Comparison of ENCODE assay signal across 8 cellular contexts in genomic region chr7:139602143-139602722, GRCh38.
A peak's percentile ranks its signal among the peaks of the same experiment; 100 is the strongest.
DNase-seq lines count a peak whose midpoint lies in the region; ATAC-seq, FAIRE-seq and TF ChIP-seq lines count a peak whose summit lies in the region.

No MANE protein-coding gene starts in this region.

- H3K4me3 ChIP-seq in AG04450 (ENCODE audit: low read depth, low read length) (no peak overlapping the region), uterus (no peak overlapping the region)

- ATAC-seq in GM18502 (IDR thresholded peaks at IDR 0.05; ENCODE audit: poor library complexity, unreplicated experiment) (no peak), HG02763 (IDR thresholded peaks at IDR 0.05; ENCODE audit: unreplicated experiment) (no peak)

- H3K27me3 ChIP-seq in AG04450 (ENCODE audit: control insufficient read depth, insufficient read depth, low read length) (no peaks in the 10 kb centered on the region), uterus (no peaks in the 10 kb centered on the region)

- H3K36me3 ChIP-seq in uterus = no peaks in the 10 kb centered on the region

- TF ChIP-seq POLR2A in GM12891 (IDR thresholded peaks at IDR 0.05; ENCODE audit: low read depth, low read length) (no peak), uterus (IDR thresholded peaks at IDR 0.05) (no peak)

- peak; percentile 60 for TF ChIP-seq CTCF in AG04450 (IDR thresholded peaks at IDR 0.05; ENCODE audit: low read depth, low read length)
- TF ChIP-seq CTCF in uterus (IDR thresholded peaks at IDR 0.05) = peak; percentile 43 to 49 (median 46)

- no peak for DNase-seq in AG04450 (ENCODE audit: low read depth, low spot score)
- no peak for DNase-seq in GM12891 (ENCODE audit: insufficient read length, low spot score)
- DNase-seq in NCI-H345 (lab: John Stamatoyannopoulos, UW) = peak; percentile 60
- DNase-seq in astrocyte of the hippocampus (ENCODE audit: low read depth, low spot score) = peak; percentile 60
- peak; percentile 35 for DNase-seq in kidney glomerular epithelial cell (lab: John Stamatoyannopoulos, UW)
- DNase-seq in uterus = no peak

- no peaks in the 10 kb centered on the region for H3K9me3 ChIP-seq in AG04450 (ENCODE audit: control insufficient read depth, insufficient read depth, low read length)
- H3K9me3 ChIP-seq in uterus = no peaks in the 10 kb centered on the region

- H3K4me1 ChIP-seq in uterus = no peaks in the 10 kb centered on the region

- no peak overlapping the region for H3K27ac ChIP-seq in AG04450 (ENCODE audit: low read depth, low read length)
- H3K27ac ChIP-seq in uterus = peak overlapping the region; percentile 11 to 31

- CTCF ChIA-PET in AG04450 (lab: Charles Lee) = interaction anchor here (0.6 to 2.4 kb wide), 35 partner anchors 8 to 691 kb away, joined by 3 to 51 read pairs (median 5); partner anchors contain the start of gene TBXAS1

- POLR2A ChIA-PET in AG04450 (lab: Yijun Ruan, JAX) = interaction anchor here (1.4 kb wide), 1 partner anchor 17 kb away, joined by 3 read pairs; no protein-coding TSS in a partner anchor

- FAIRE-seq in GM12891 (lab: Jason Lieb, UNC) = peak; percentile 20

- intact Hi-C loops in uterus (cut with DNase I; ENCODE audit: low total_unique reads) = no loop called here

TF ChIP-seq in GM12891, 5 proteins besides CTCF, POLR2A, EP300 and RAD21:
- TF ChIP-seq POU2F2 (IDR thresholded peaks at IDR 0.05; ENCODE audit: low read depth, low read length) (no peak), SPI1 (IDR thresholded peaks at IDR 0.05; ENCODE audit: low read depth, low read length) (no peak), PAX5 (IDR thresholded peaks at IDR 0.05; ENCODE audit: insufficient read depth, low read length, severe bottlenecking) (no peak), TAF1 (IDR thresholded peaks at IDR 0.05; ENCODE audit: low read depth, low read length) (no peak), POLR2AphosphoS5 (IDR thresholded peaks at IDR 0.05; ENCODE audit: low read depth, low read length) (no peak)

Comparison
In these comparisons a context has a peak if more than half of its experiments do, and no peak if none do; other contexts are left out.
1. DNase-seq: peak in NCI-H345 (single experiment), astrocyte of the hippocampus (single experiment) and kidney glomerular epithelial cell (single experiment); none in AG04450 (single experiment), GM12891 (single experiment) and uterus (0 of 2).